In the genomic region with DNA sequence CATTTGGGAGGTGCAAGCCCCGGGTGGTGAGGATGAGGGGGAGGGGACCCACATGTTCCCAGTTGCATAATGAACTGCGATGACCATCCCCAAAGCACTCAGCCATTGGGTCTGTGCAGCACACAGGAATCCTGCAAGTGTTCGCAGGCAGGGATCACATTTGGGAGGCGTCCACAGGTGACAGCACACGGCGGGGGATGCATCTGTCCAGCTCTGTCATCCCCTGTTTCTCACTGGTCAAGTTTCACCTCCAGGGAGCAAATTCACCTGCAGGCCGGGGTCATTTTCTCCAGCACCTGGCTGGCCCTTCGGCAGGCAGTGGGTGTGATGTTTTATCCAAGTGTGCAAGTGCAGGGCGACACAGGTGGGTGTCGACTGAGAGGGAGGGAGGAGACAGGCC, we compare ENCODE assay signal across 16 cellular contexts. TPM values are rescaled to one million over a fixed set of nuclear protein-coding genes. Genes with fewer than 3 reads are reported as not detected.
"Had no signal": no experiment of that assay in that cellular context is flagged by ENCODE, and none has a peak within 500 bp of the region (broad histone marks: within the 10 kb centered on the region; RNA-seq: fewer than 3 reads in every experiment).

No MANE protein-coding gene starts in this region.

- H3K9me3 Mint-ChIP-seq: memory B cell; stimulated activated memory B cell treated with anti-CD40 and anti-IgM and Interleukin-4, amounts not matched to agents 10 μg/mL and 1 μg/mL and 100 μg/mL, for 72 hours had no signal

- DNase-seq: activated CD4-positive, alpha-beta T cell treated with anti-CD3 and anti-CD28 coated beads, Interleukin-2, amount 50 U/mL, for 48 hours; activated gamma-delta T cell treated with Interleukin-2 at 50 U/mL for 16 hours; activated T-cell treated with anti-CD3 and anti-CD28 coated beads, Interleukin-2, amount 50 U/mL, for 48 hours; esophagus squamous epithelium; hippocampal formation; kidney; left ventricle myocardium superior; SHP77; stimulated activated CD4-positive, alpha-beta T cell treated with anti-CD3 and anti-CD28 coated beads, Interleukin-12 subunit alpha, Interleukin-12 subunit beta, amount 100 ng/mL, for 4 hours; transverse colon had no signal

- H3K4me3 ChIP-seq: breast epithelium, esophagus squamous epithelium, sigmoid colon, transverse colon had no signal

- H3K9me3 ChIP-seq: breast epithelium, esophagus squamous epithelium, sigmoid colon, transverse colon had no signal

- H3K36me3 Mint-ChIP-seq: memory B cell; stimulated activated memory B cell treated with anti-CD40 and anti-IgM and Interleukin-4, amounts not matched to agents 10 μg/mL and 1 μg/mL and 100 μg/mL, for 72 hours had no signal

- H3K4me1 Mint-ChIP-seq: memory B cell; stimulated activated memory B cell treated with anti-CD40 and anti-IgM and Interleukin-4, amounts not matched to agents 10 μg/mL and 1 μg/mL and 100 μg/mL, for 72 hours had no signal

- H3K27ac Mint-ChIP-seq: memory B cell; stimulated activated memory B cell treated with anti-CD40 and anti-IgM and Interleukin-4, amounts not matched to agents 10 μg/mL and 1 μg/mL and 100 μg/mL, for 72 hours had no signal

- H3K27me3 ChIP-seq: breast epithelium, esophagus squamous epithelium, sigmoid colon, transverse colon had no signal

- H3K4me3 Mint-ChIP-seq: memory B cell; stimulated activated memory B cell treated with anti-CD40 and anti-IgM and Interleukin-4, amounts not matched to agents 10 μg/mL and 1 μg/mL and 100 μg/mL, for 72 hours had no signal

- H3K36me3 ChIP-seq: breast epithelium, esophagus squamous epithelium, sigmoid colon, transverse colon had no signal

- H3K27ac ChIP-seq: breast epithelium, esophagus squamous epithelium, sigmoid colon, transverse colon had no signal

RNA-seq across cellular contexts. Expression of gene SORCS2, which starts 33.3 kb away (rescaled TPM):
- total RNA-seq: pulmonary artery endothelial cell; T-helper 1 cell treated with Interleukin-12 subunit alpha and Interleukin-12 subunit beta and Interleukin-4 antibody, amounts not matched to agents 30 ng/mL and 1 ng/mL, for 36 hours had no signal
